ENCODE assay signal across 19 cellular contexts in the genomic region with DNA sequence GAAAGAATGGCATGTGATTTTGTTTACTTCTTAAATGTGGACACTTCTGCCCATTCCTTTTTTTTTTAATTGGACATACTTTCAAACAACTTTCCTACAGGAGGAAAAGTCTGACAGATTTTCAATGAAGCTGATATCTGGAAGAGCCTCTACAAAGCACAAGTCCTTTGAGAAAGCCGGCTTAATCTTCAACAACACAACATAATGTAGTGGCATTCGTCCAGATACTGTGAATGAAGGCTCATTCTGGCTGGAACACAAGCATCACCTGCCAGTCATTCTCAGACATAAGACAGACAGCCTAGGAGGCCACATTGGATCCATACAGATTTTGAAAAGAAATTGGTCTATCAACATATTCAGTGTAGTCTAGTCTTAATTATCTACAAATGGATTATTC.
"Had no signal": no experiment of that assay in that cellular context is flagged by ENCODE, and none has a peak within 500 bp of the region (broad histone marks: within the 10 kb centered on the region; RNA-seq: fewer than 3 reads in every experiment).

No MANE protein-coding gene starts in this region.

- H3K27ac ChIP-seq: right atrium auricular region, spleen, tibial artery had no signal

- H3K27me3 Mint-ChIP-seq: activated CD4-positive, alpha-beta memory T cell treated with anti-CD3 and anti-CD28 coated beads for 36 hours; activated naive CD4-positive, alpha-beta T cell treated with anti-CD3 and anti-CD28 coated beads, Interleukin-2, amount 50 U/mL, for 24 hours; central memory CD8-positive, alpha-beta T cell; effector memory CD8-positive, alpha-beta T cell had no signal

- H3K27me3 ChIP-seq: right atrium auricular region, tibial artery had no signal

- H3K36me3 ChIP-seq: right atrium auricular region had no signal

- H3K4me3 Mint-ChIP-seq: activated CD4-positive, alpha-beta memory T cell treated with anti-CD3 and anti-CD28 coated beads for 36 hours; activated naive CD4-positive, alpha-beta T cell treated with anti-CD3 and anti-CD28 coated beads, Interleukin-2, amount 50 U/mL, for 24 hours; central memory CD8-positive, alpha-beta T cell; effector memory CD8-positive, alpha-beta T cell; memory B cell; T-helper 1 cell treated with Interleukin-12 subunit alpha and Interleukin-12 subunit beta and Interleukin-4 antibody, amounts not matched to agents 30 μg/mL and 1 μg/mL, for 36 hours had no signal

- H3K4me3 ChIP-seq: right atrium auricular region, spleen, tibial artery had no signal

- ATAC-seq: effector memory CD8-positive, alpha-beta T cell; esophagus mucosa; left cardiac atrium had no signal

- DNase-seq: activated CD4-positive, alpha-beta memory T cell treated with anti-CD3 and anti-CD28 coated beads for 36 hours; activated CD4-positive, alpha-beta T cell treated with anti-CD3 and anti-CD28 coated beads for 48 hours; activated gamma-delta T cell treated with Interleukin-2 at 50 U/mL for 16 hours; aorta; effector memory CD8-positive, alpha-beta T cell; foreskin melanocyte; hippocampal formation; left cardiac atrium; occipital lobe; spleen; stimulated activated CD4-positive, alpha-beta T cell treated with anti-CD3 and anti-CD28 coated beads, Interleukin-4, amount 100 ng/mL, for 1 hour; stimulated activated naive CD4-positive, alpha-beta T cell; tibial artery had no signal

- H3K9me3 Mint-ChIP-seq: activated CD4-positive, alpha-beta memory T cell treated with anti-CD3 and anti-CD28 coated beads for 36 hours; activated naive CD4-positive, alpha-beta T cell treated with anti-CD3 and anti-CD28 coated beads, Interleukin-2, amount 50 U/mL, for 24 hours; central memory CD8-positive, alpha-beta T cell; effector memory CD8-positive, alpha-beta T cell; memory B cell; T-helper 1 cell treated with Interleukin-12 subunit alpha and Interleukin-12 subunit beta and Interleukin-4 antibody, amounts not matched to agents 30 μg/mL and 1 μg/mL, for 36 hours had no signal

- H3K27ac Mint-ChIP-seq: activated CD4-positive, alpha-beta memory T cell treated with anti-CD3 and anti-CD28 coated beads for 36 hours; effector memory CD8-positive, alpha-beta T cell; memory B cell; T-helper 1 cell treated with Interleukin-12 subunit alpha and Interleukin-12 subunit beta and Interleukin-4 antibody, amounts not matched to agents 30 μg/mL and 1 μg/mL, for 36 hours had no signal

- H3K9me3 ChIP-seq: right atrium auricular region, spleen, tibial artery had no signal
